ENCODE assay signal across 8 cellular contexts in the genomic region with DNA sequence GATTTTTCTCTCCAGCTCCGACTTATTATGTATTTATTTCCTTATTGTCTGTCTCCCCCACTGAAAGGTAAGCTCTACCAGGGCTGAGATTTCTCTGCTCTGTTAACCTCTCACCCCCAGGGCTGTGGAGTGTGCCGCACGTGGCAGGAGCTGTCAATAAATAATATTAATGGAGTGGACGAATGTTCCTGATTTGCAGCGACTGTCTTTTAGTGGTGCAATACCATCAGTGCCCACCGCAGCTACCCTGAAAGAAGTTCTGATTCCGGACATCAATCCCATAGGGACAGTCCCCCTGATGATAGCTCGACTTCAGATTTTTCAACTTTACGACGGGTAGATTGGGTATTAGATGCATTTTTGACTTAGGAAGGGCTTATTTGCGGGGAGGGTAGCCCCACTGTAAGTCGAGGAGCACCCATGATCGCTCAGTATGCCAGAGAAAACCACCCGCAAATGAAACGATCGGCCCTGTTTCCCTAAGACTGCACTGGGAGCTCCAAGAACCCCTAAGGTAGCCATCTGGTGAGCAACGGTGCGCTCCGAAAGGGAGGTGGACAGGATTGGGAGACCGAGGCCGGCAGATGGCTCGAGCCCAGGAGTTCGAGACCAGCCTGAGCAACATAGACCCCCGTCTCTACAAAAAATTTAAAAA. TPM values are rescaled to one million over a fixed set of nuclear protein-coding genes. Genes with fewer than 3 reads are reported as not detected.
DNase-seq lines count a peak whose midpoint lies in the region; ATAC-seq, FAIRE-seq and TF ChIP-seq lines count a peak whose summit lies in the region.

No MANE protein-coding gene starts in this region.

- TF ChIP-seq EP300 in H1 (IDR thresholded peaks at IDR 0.05; ENCODE audit: borderline replicate concordance in 1 of 2, low read depth in 2 of 2, low read length in 2 of 2): no peak
- no peak for TF ChIP-seq EP300 in neural cell (conservative IDR thresholded peaks at IDR 0.05; ENCODE audit: poor library complexity, severe bottlenecking)

- H3K56ac ChIP-seq in H1 (replicated peaks; ENCODE audit: insufficient read length, low read depth, low read length): peak overlapping the region; percentile 17

- CTCF ChIA-PET in H1 (lab: Charles Lee; ENCODE audit: partially characterized antibody) (interaction anchor here (0.9 to 1.8 kb wide), 12 partner anchors 8 to 258 kb away, joined by 3 to 11 read pairs (median 4); no protein-coding TSS in a partner anchor), GM10248 (lab: Yijun Ruan, JAX) (interaction anchor here (0.8 to 6.3 kb wide), 14 partner anchors 9 to 1790 kb away, joined by 3 to 33 read pairs (median 4); a partner anchor contains a TSS)

- ATAC-seq in HG03442 (IDR thresholded peaks at IDR 0.05; ENCODE audit: unreplicated experiment) (no peak), HG02973 (IDR thresholded peaks at IDR 0.05; ENCODE audit: unreplicated experiment) (no peak)

- H3K4me1 ChIP-seq in OCI-LY1 (ENCODE audit: insufficient read depth, low read length, severe bottlenecking): peaks cover 45% of the 10 kb centered on the region
- H3K4me1 ChIP-seq in H1 (replicated peaks in 1 of 4; ENCODE audit: control insufficient read depth in 3 of 4, insufficient read depth in 4 of 4, low read length in 3 of 4): peaks cover 0 to 4% (median 2%) of the 10 kb centered on the region in 4 experiments; a peak in 4 of 7 replicates

- H3K36me3 ChIP-seq in OCI-LY1 (ENCODE audit: insufficient read depth, low read length): no peaks in the 10 kb centered on the region; the same call in 1 of the 2 replicates
- no peaks in the 10 kb centered on the region for H3K36me3 ChIP-seq in H1 (ENCODE audit: control insufficient read depth in 2 of 4, insufficient read depth in 4 of 4, low read length in 3 of 4)
- no peaks in the 10 kb centered on the region for H3K36me3 ChIP-seq in neural cell (ENCODE audit: insufficient read depth, low read length)

- H4K5ac ChIP-seq in H1 (ENCODE audit: insufficient read length, low read depth, low read length): peak overlapping the region; percentile 55

- H4K8ac ChIP-seq in H1 (ENCODE audit: extremely low read depth, insufficient read depth, low read length): peak overlapping the region; percentile 88; the same call in 1 of the 2 replicates

- no peak overlapping the region for H3K14ac ChIP-seq in H1 (ENCODE audit: insufficient read length)

- TF ChIP-seq CTCF in OCI-LY1 (IDR thresholded peaks at IDR 0.05; ENCODE audit: low read length) (peak; percentile 25; the same call in 1 of the 2 replicates), H1 (IDR thresholded peaks at IDR 0.05; ENCODE audit: control extremely low read depth in 1 of 3, insufficient read depth in 1 of 3, low read depth in 1 of 3, low read length in 3 of 3) (peak in 2 of 3 experiments; percentile 1 to 29; a peak in 2 of 4 replicates), neural cell (IDR thresholded peaks at IDR 0.05; ENCODE audit: poor library complexity, severe bottlenecking) (peak; percentile 18), GM10248 (IDR thresholded peaks at IDR 0.05; ENCODE audit: control extremely low read depth, extremely low read depth, low read depth, missing control alignments) (no peak)

- H2BK15ac ChIP-seq in H1 (ENCODE audit: low read length): no peak overlapping the region

- WGBS in H1 (ENCODE audit: extremely low coverage in 1 of 2, insufficient coverage in 1 of 2, insufficient read length in 1 of 2, insufficient replicate concordance in 2 of 2, low coverage in 1 of 2, low lambda C conversion rate in 2 of 2, missing lambda C conversion rate in 1 of 2), 2 experiments: 41% methylated on average over 24 of the region's 24 CpGs; no CpG with 5 or more reads in 1 of the 2 experiments

- H3K79me2 ChIP-seq in OCI-LY1 (ENCODE audit: insufficient read depth, low read length) (peaks cover 30% of the 10 kb centered on the region), H1 (ENCODE audit: control insufficient read depth in 1 of 2, insufficient read depth in 2 of 2, low read length in 2 of 2) (peaks cover 14 to 33% of the 10 kb centered on the region in 2 experiments), neural cell (replicated peaks; ENCODE audit: insufficient read depth, low read length) (peaks cover 28% of the 10 kb centered on the region)

- H3K23ac ChIP-seq in H1 (ENCODE audit: insufficient read length): no peak overlapping the region

- peak overlapping the region; percentile 69 for H3K4me3 ChIP-seq in OCI-LY1 (ENCODE audit: low read depth, low read length, poor library complexity, severe bottlenecking)
- peak overlapping the region; percentile 72 to 88 (median 79) for H3K4me3 ChIP-seq in H1 (ENCODE audit: extremely low read depth in 1 of 4, insufficient read depth in 2 of 4, low read depth in 3 of 4, low read length in 4 of 4)
- H3K4me3 ChIP-seq in neural cell (ENCODE audit: low read length): peak overlapping the region; percentile 68

- POLR2A ChIA-PET in H1 (lab: Charles Lee; ENCODE audit: partially characterized antibody) (interaction anchor here (0.6 to 3.9 kb wide), 16 partner anchors 8 to 263 kb away, joined by 3 to 12 read pairs (median 4); no protein-coding TSS in a partner anchor), GM10248 (lab: Yijun Ruan, JAX) (interaction anchor here (0.6 to 0.7 kb wide), 2 partner anchors 62 to 1789 kb away, joined by 3 read pairs; a partner anchor contains a TSS)

- H2BK12ac ChIP-seq in H1 (ENCODE audit: low read depth, low read length): 0 out of 2 replicates have a peak overlapping the region, but pooled peaks have one; percentile 17

- H3F3A ChIP-seq in OCI-LY1 (ENCODE audit: insufficient read depth, low read length): no peaks in the 10 kb centered on the region
- no peaks in the 10 kb centered on the region for H3F3A ChIP-seq in neural cell (ENCODE audit: insufficient read depth, low read length, poor library complexity, severe bottlenecking)

- H3K4ac ChIP-seq in H1 (replicated peaks; ENCODE audit: insufficient read length, low read depth, low read length): no peak overlapping the region

- no peak for FAIRE-seq in H1 (lab: Jason Lieb, UNC)

- DNase-seq in NCI-H146 (lab: John Stamatoyannopoulos, UW): peak; percentile 24
- DNase-seq in NCI-H146 treated with DMSO at 0.1 percent for 48 hours (lab: John Stamatoyannopoulos, UW; ENCODE audit: unreplicated experiment): no peak
- no peak for DNase-seq in H1 (ENCODE audit: low read depth in 1 of 2, low spot score in 2 of 2)
- no peak for DNase-seq in GM10248 (ENCODE audit: extremely low spot score)

- no peaks in the 10 kb centered on the region for H3K9me3 ChIP-seq in OCI-LY1 (ENCODE audit: low read length)
- no peaks in the 10 kb centered on the region for H3K9me3 ChIP-seq in H1 (ENCODE audit: insufficient read depth in 2 of 2, low read depth in 1 of 2, low read length in 1 of 2)
- no peaks in the 10 kb centered on the region for H3K9me3 ChIP-seq in neural cell (ENCODE audit: low read length)

- no peak overlapping the region for H2BK120ac ChIP-seq in H1 (replicated peaks; ENCODE audit: low read depth, low read length)

- H3K18ac ChIP-seq in H1 (ENCODE audit: extremely low read depth, low read length): peak overlapping the region; percentile 81; the same call in 1 of the 2 replicates

- no peak overlapping the region for H2AK5ac ChIP-seq in H1 (ENCODE audit: low read depth, low read length)

- TF ChIP-seq POLR2A in H1 (IDR thresholded peaks at IDR 0.05; ENCODE audit: control extremely low read depth in 1 of 2, low read depth in 2 of 2, low read length in 2 of 2): no peak

- H3K27ac ChIP-seq in OCI-LY1 (ENCODE audit: low read depth, low read length, poor library complexity, severe bottlenecking) (no peak overlapping the region), H1 (ENCODE audit: low read depth, low read length) (peak overlapping the region; percentile 53), neural cell (ENCODE audit: low read length) (peak overlapping the region; percentile 73)

- H3K27me3 ChIP-seq in OCI-LY1 (ENCODE audit: insufficient read depth, low read length): no peaks in the 10 kb centered on the region
- H3K27me3 ChIP-seq in H1 (replicated peaks in 1 of 4; ENCODE audit: control insufficient read depth in 3 of 4, extremely low read depth in 1 of 4, insufficient read depth in 3 of 4, low read length in 3 of 4): peaks cover 0 to 2% (median 0%) of the 10 kb centered on the region in 4 experiments; a peak in 3 of 7 replicates
- H3K27me3 ChIP-seq in neural cell (ENCODE audit: insufficient read depth, low read depth, low read length): peaks cover 6% of the 10 kb centered on the region

- no peaks in the 10 kb centered on the region; the same call in 1 of the 2 replicates for H3K79me1 ChIP-seq in H1 (ENCODE audit: low read depth, low read length)

- H2BK5ac ChIP-seq in H1 (ENCODE audit: low read depth, low read length): peak overlapping the region; percentile 79; the same call in 1 of the 2 replicates

- no peak for TF ChIP-seq RAD21 in H1 (IDR thresholded peaks at IDR 0.05 in 1 of 2, conservative IDR thresholded peaks at IDR 0.05 in 1 of 2; ENCODE audit: low read depth in 2 of 2, low read length in 2 of 2)
- TF ChIP-seq RAD21 in neural cell (conservative IDR thresholded peaks at IDR 0.05): no peak

- H4K20me1 ChIP-seq in OCI-LY1 (ENCODE audit: insufficient read depth, low read length) (no peaks in the 10 kb centered on the region), H1 (replicated peaks in 1 of 2; ENCODE audit: control insufficient read depth in 1 of 2, insufficient read depth in 2 of 2, low read length in 2 of 2) (peaks cover 8 to 12% of the 10 kb centered on the region in 2 experiments), neural cell (ENCODE audit: insufficient read depth) (no peaks in the 10 kb centered on the region)

- H3K9ac ChIP-seq in OCI-LY1 (ENCODE audit: low read length): peak overlapping the region; percentile 64
- H3K9ac ChIP-seq in H1 (replicated peaks in 1 of 4; ENCODE audit: extremely low read depth in 1 of 4, low read depth in 3 of 4, low read length in 3 of 4): peak overlapping the region; percentile 57 to 77 (median 70)
- H3K9ac ChIP-seq in neural cell (ENCODE audit: low read length): peak overlapping the region; percentile 75

- H2AFZ ChIP-seq in OCI-LY1 (ENCODE audit: low read length) (peak overlapping the region; percentile 66; the same call in 1 of the 2 replicates), H1 (ENCODE audit: low read length) (no peak overlapping the region; the same call in 1 of the 2 replicates), neural cell (ENCODE audit: low read depth, low read length) (peak overlapping the region; percentile 61)

- H2BK20ac ChIP-seq in H1 (ENCODE audit: low read length): no peak overlapping the region

- H3K4me2 ChIP-seq in OCI-LY1 (ENCODE audit: low read length) (peak overlapping the region; percentile 88), H1 (ENCODE audit: insufficient read depth in 1 of 2, low read depth in 2 of 2, low read length in 2 of 2) (peak overlapping the region; percentile 50 to 77), neural cell (ENCODE audit: low read length) (peak overlapping the region; percentile 48)

- no peaks in the 10 kb centered on the region for H3K9me2 ChIP-seq in OCI-LY1 (ENCODE audit: low read depth, low read length)
- H3K9me2 ChIP-seq in neural cell (ENCODE audit: insufficient read depth, low read length): no peaks in the 10 kb centered on the region

- no peak overlapping the region for H4K91ac ChIP-seq in H1 (replicated peaks; ENCODE audit: insufficient read length, low read length)

- peaks cover 2% of the 10 kb centered on the region; the same call in 1 of the 2 replicates for H3K23me2 ChIP-seq in H1 (ENCODE audit: low read depth, low read length)

RNA-seq across cellular contexts. Expression of a gene that starts 1.0 kb away (rescaled TPM):
- total RNA-seq in H1 (2021; fragmentation: NEBNext Ultra II Directional; extraction: Animal tissue kit (Norgen Biotek cat#: 25700)): 32.8 and 34.1 TPM in 2 replicates
- polyA plus RNA-seq in H1 (2011; rRNA removed) (22.8 and 25.4 TPM in 2 replicates), neural cell (64.5 and 71.7 TPM in 2 replicates)
- polyA plus RNA-seq in H1 (2011; cell fraction: cytosol; rRNA removed): 27.9 TPM
- 48.3 TPM for polyA plus RNA-seq in H1 (2011; cell fraction: nucleus; rRNA removed)
- 23.0 to 27.3 TPM (median 25.8 TPM) in 4 replicates for polyA plus RNA-seq in H1 (2012, experiment 1 of 2)
- polyA plus RNA-seq in H1 (2012, experiment 2 of 2): 17.9 TPM
- polyA plus RNA-seq in H1 (2013, experiment 1 of 2): 25.0 TPM
- 25.3 TPM for polyA plus RNA-seq in H1 (2013, experiment 2 of 2)
- polyA minus RNA-seq in H1 (2011; rRNA and poly(A)+ RNA removed): 38.8 and 40.7 TPM in 2 replicates
- polyA minus RNA-seq in H1 (2011; cell fraction: cytosol; rRNA and poly(A)+ RNA removed): 18.9 TPM
- 42.4 TPM for polyA minus RNA-seq in H1 (2011; cell fraction: nucleus; rRNA and poly(A)+ RNA removed)
- polyA minus RNA-seq in neural cell: 80.8 and 86.6 TPM in 2 replicates
